8 cellular contexts compared by ENCODE assay signal in genomic region chr12:30753233-30753632, GRCh38. TPM values are rescaled to one million over a fixed set of nuclear protein-coding genes. Genes with fewer than 3 reads are reported as not detected.
DNase-seq lines count a peak whose midpoint lies in the region; ATAC-seq and TF ChIP-seq lines count a peak whose summit lies in the region.

No MANE protein-coding gene starts in this region.

- DNase-seq in Caki2 (ENCODE audit: low read depth) (peak; percentile 22), HEK293T (ENCODE audit: extremely low spot score) (peak; percentile 58), fibroblast of the aortic adventitia (ENCODE audit: low read depth) (peak; percentile 52), tibial artery (no peak), stomach (no peak), DMS79 (lab: John Stamatoyannopoulos, UW) (no peak)

- H3K4me1 ChIP-seq in tibial artery (peaks cover 0 to 24% (median 10%) of the 10 kb centered on the region in 4 donors), stomach (peaks cover 6 to 42% (median 24%) of the 10 kb centered on the region in 4 donors)

- H3K27me3 ChIP-seq in tibial artery (no peaks in the 10 kb centered on the region), stomach (no peaks in the 10 kb centered on the region)

- peak overlapping the region; percentile 90 for H3K4me3 Mint-ChIP-seq in T-helper 1 cell treated with Interleukin-12 subunit alpha and Interleukin-12 subunit beta and Interleukin-4 antibody, amounts not matched to agents 30 μg/mL and 1 μg/mL, for 36 hours

- H3K27me3 Mint-ChIP-seq in T-helper 1 cell treated with Interleukin-12 subunit alpha and Interleukin-12 subunit beta and Interleukin-4 antibody, amounts not matched to agents 30 μg/mL and 1 μg/mL, for 36 hours (ENCODE audit: low read depth), result peaks cover 4% of the 10 kb centered on the region

- POLR2A ChIA-PET in HEK293T (lab: Yijun Ruan, JAX), result interaction anchor here (1.1 to 3.1 kb wide), 4 partner anchors 9 to 58 kb away, joined by 3 to 17 read pairs (median 4); partner anchors contain the start of gene IPO8

- CTCF ChIA-PET in HEK293T (lab: Yijun Ruan, JAX), result interaction anchor here (0.6 to 1.7 kb wide), 6 partner anchors 10 to 654 kb away, joined by 3 to 8 read pairs (median 4); no protein-coding TSS in a partner anchor

- peaks cover 25% of the 10 kb centered on the region for H3K4me1 Mint-ChIP-seq in T-helper 1 cell treated with Interleukin-12 subunit alpha and Interleukin-12 subunit beta and Interleukin-4 antibody, amounts not matched to agents 30 μg/mL and 1 μg/mL, for 36 hours (ENCODE audit: low read depth)

- WGBS in stomach, 5 donors, result 74 to 84% (median 79%) methylated on average over 3 of the region's 3 CpGs

- H3K4me3 ChIP-seq in fibroblast of the aortic adventitia (ENCODE audit: low read depth, low read length) (peak overlapping the region; percentile 77), tibial artery (peak overlapping the region; percentile 78 to 96), stomach (peak overlapping the region in 1 of 4 donors; percentile 92)

- no peaks in the 10 kb centered on the region for H3K36me3 Mint-ChIP-seq in T-helper 1 cell treated with Interleukin-12 subunit alpha and Interleukin-12 subunit beta and Interleukin-4 antibody, amounts not matched to agents 30 μg/mL and 1 μg/mL, for 36 hours (ENCODE audit: low read depth)

- peaks cover 0 to 7% (median 0%) of the 10 kb centered on the region in 3 donors for H3K36me3 ChIP-seq in tibial artery
- no peaks in the 10 kb centered on the region for H3K36me3 ChIP-seq in stomach

- TF ChIP-seq CTCF in fibroblast of the aortic adventitia (IDR thresholded peaks at IDR 0.05; ENCODE audit: insufficient read depth, low read length) (peak; percentile 59), tibial artery (IDR thresholded peaks at IDR 0.05) (peak in 1 of 2 experiments; percentile 5), stomach (IDR thresholded peaks at IDR 0.05) (no peak)

- intact Hi-C loops in tibial artery (cut with DNase I; ENCODE audit: low total_unique reads), result no loop called here
- intact Hi-C loops in stomach (cut with DNase I; ENCODE audit: low total_unique reads), result no loop called here

- in situ Hi-C loops in Caki2 (cut with HindIII; ENCODE audit: low pct_unique_long_range_greater_than_20kb, low sequenced_read_pairs), result no loop called here

- no peak for TF ChIP-seq EP300 in stomach (IDR thresholded peaks at IDR 0.05)

- no peaks in the 10 kb centered on the region for H3K9me3 Mint-ChIP-seq in T-helper 1 cell treated with Interleukin-12 subunit alpha and Interleukin-12 subunit beta and Interleukin-4 antibody, amounts not matched to agents 30 μg/mL and 1 μg/mL, for 36 hours

- peak overlapping the region; percentile 4 for H3K27ac Mint-ChIP-seq in T-helper 1 cell treated with Interleukin-12 subunit alpha and Interleukin-12 subunit beta and Interleukin-4 antibody, amounts not matched to agents 30 μg/mL and 1 μg/mL, for 36 hours

- H3K9me3 ChIP-seq in tibial artery (no peaks in the 10 kb centered on the region), stomach (no peaks in the 10 kb centered on the region)

- H3K27ac ChIP-seq in tibial artery (peak overlapping the region in 1 of 2 donors; percentile 78), stomach (no peak overlapping the region)

- no peak for ATAC-seq in HG03439 (IDR thresholded peaks at IDR 0.05; ENCODE audit: unreplicated experiment)

- no peak for TF ChIP-seq POLR2A in stomach (IDR thresholded peaks at IDR 0.05)

TF ChIP-seq in HEK293T, 16 proteins besides CTCF, POLR2A, EP300 and RAD21:
- TF ChIP-seq FOXM1 (IDR thresholded peaks at IDR 0.05; ENCODE audit: borderline replicate concordance) (no peak), HDGF (IDR thresholded peaks at IDR 0.05; ENCODE audit: borderline replicate concordance) (no peak), L3MBTL2 (conservative IDR thresholded peaks at IDR 0.05) (no peak), BHLHE40 (IDR thresholded peaks at IDR 0.05; ENCODE audit: borderline replicate concordance) (no peak), SUZ12 (IDR thresholded peaks at IDR 0.05) (no peak), ARNT (IDR thresholded peaks at IDR 0.05) (no peak), FOXK2 (IDR thresholded peaks at IDR 0.05) (no peak), CTBP1 (IDR thresholded peaks at IDR 0.05; ENCODE audit: borderline replicate concordance) (no peak), FOXA1 (IDR thresholded peaks at IDR 0.05) (no peak), ELF4 (IDR thresholded peaks at IDR 0.05) (no peak), NFRKB (IDR thresholded peaks at IDR 0.05) (no peak), LEF1 (IDR thresholded peaks at IDR 0.05; ENCODE audit: borderline replicate concordance) (no peak), PKNOX1 (IDR thresholded peaks at IDR 0.05) (no peak), SP1 (IDR thresholded peaks at IDR 0.05) (no peak), ZNF384 (IDR thresholded peaks at IDR 0.05) (no peak), TARDBP (IDR thresholded peaks at IDR 0.05) (no peak)

RNA-seq across cellular contexts. Expression of gene CAPRIN2, which starts 1.5 kb away (rescaled TPM):
- total RNA-seq in Caki2 (2014; rRNA removed; shearing (Covaris generic); ENCODE audit: low replicate concordance), result 3.8 and 6.2 TPM in 2 replicates
- 16.4 and 82.2 TPM in 2 replicates for total RNA-seq in fibroblast of the aortic adventitia (ENCODE audit: low replicate concordance)
- 100 to 1,000 TPM in 2 of 5 donors, 10 to 100 TPM in 3; 22.0 to 154 (median 39.3) TPM for total RNA-seq in stomach
- polyA plus RNA-seq in stomach, result 10 to 100 TPM in 1 of 3 donors, 1 to 10 TPM in 2; 6.7 to 13.4 (median 8.7) TPM

RNA-seq across cellular contexts. Expression of gene IPO8, which starts 57.6 kb away (rescaled TPM):
- 6.6 and 11.3 TPM in 2 replicates for total RNA-seq in Caki2 (2014; rRNA removed; shearing (Covaris generic); ENCODE audit: low replicate concordance)
- total RNA-seq in fibroblast of the aortic adventitia (ENCODE audit: low replicate concordance), result 40.9 and 49.8 TPM in 2 replicates
- 100 to 1,000 TPM in 1 of 5 donors, 10 to 100 TPM in 4; 15.8 to 184 (median 64.9) TPM for total RNA-seq in stomach
- 10 to 100 TPM in 2 of 3 donors, 1 to 10 TPM in 1; 8.9 to 14.8 (median 13.5) TPM for polyA plus RNA-seq in stomach

Comparison
In these comparisons a context has a peak if more than half of its experiments do, and no peak if none do; other contexts are left out.
1. DNase-seq: peak in Caki2 (single experiment), HEK293T (single experiment) and fibroblast of the aortic adventitia (single experiment); none in tibial artery (0 of 2), stomach (single experiment) and DMS79 (single experiment).